In genomic region chr6:131937703-131938631, GRCh38 we compare ENCODE assay signal across 15 cellular contexts. TPM values are rescaled to one million over a fixed set of nuclear protein-coding genes. Genes with fewer than 3 reads are reported as not detected.
DNase-seq lines count a peak whose midpoint lies in the region; ATAC-seq and TF ChIP-seq lines count a peak whose summit lies in the region.
"Had no signal": no experiment of that assay in that cellular context is flagged by ENCODE, and none has a peak within 500 bp of the region (broad histone marks: within the 10 kb centered on the region; RNA-seq: fewer than 3 reads in every experiment).

No MANE protein-coding gene starts in this region.

- peak overlapping the region; percentile 39 for H3K4me3 ChIP-seq in GM23248
- H3K4me3 ChIP-seq in fibroblast of mammary gland (ENCODE audit: control insufficient read depth, low read depth, low read length) = no peak overlapping the region
- H3K4me3 ChIP-seq in gastrocnemius medialis = no peak overlapping the region
- H3K4me3 ChIP-seq in transverse colon = no peak overlapping the region
- H3K4me3 ChIP-seq: upper lobe of left lung had no signal

- peak in 1 of 2 donors; percentile 30 for ATAC-seq in gastrocnemius medialis
- ATAC-seq: HCT116 had no signal

- peaks cover 23% of the 10 kb centered on the region for H3F3A ChIP-seq in GM23248 (ENCODE audit: insufficient read depth)

- TF ChIP-seq CTCF in fibroblast of mammary gland (conservative IDR thresholded peaks at IDR 0.05; ENCODE audit: control insufficient read depth, insufficient read depth, low read depth, low read length) (no peak), gastrocnemius medialis (IDR thresholded peaks at IDR 0.05 in 4 of 5, conservative IDR thresholded peaks at IDR 0.05 in 1 of 5) (no peak), transverse colon (IDR thresholded peaks at IDR 0.05) (no peak)

- H3K9me3 ChIP-seq in GM23248 (ENCODE audit: low read depth) = no peaks in the 10 kb centered on the region
- no peaks in the 10 kb centered on the region for H3K9me3 ChIP-seq in gastrocnemius medialis
- no peaks in the 10 kb centered on the region for H3K9me3 ChIP-seq in transverse colon
- H3K9me3 ChIP-seq: upper lobe of left lung had no signal

- TF ChIP-seq POLR2A in gastrocnemius medialis (IDR thresholded peaks at IDR 0.05) (no peak), transverse colon (IDR thresholded peaks at IDR 0.05) (no peak)

- peak overlapping the region; percentile 72 for H3K4me2 ChIP-seq in GM23248 (ENCODE audit: unreplicated experiment)

- peak overlapping the region; percentile 27 for H3K9ac ChIP-seq in GM23248

- DNase-seq in GM23248 (peak; percentile 77), RPMI7951 (ENCODE audit: low read depth) (peak; percentile 49), fibroblast of mammary gland (ENCODE audit: low read depth) (peak; percentile 95), gastrocnemius medialis (no peak), transverse colon (no peak), islet precursor cell (no peak)
- no peak for DNase-seq in activated effector memory CD4-positive, alpha-beta T cell treated with anti-CD3 and anti-CD28 coated beads, Interleukin-2, amount 50 U/mL, for 16 hours
- no peak for DNase-seq in stimulated activated naive CD4-positive, alpha-beta T cell treated with Interleukin-2 at 50 U/mL for 16 hours (lab: John Stamatoyannopoulos, UW)
- DNase-seq: activated CD4-positive, alpha-beta T cell treated with anti-CD3 and anti-CD28 coated beads, Interleukin-2, amount 10 ng/mL, durations not matched to agents 24 days and 14 days; DND-41; head of caudate nucleus; NCI-H1092; RPMI8226; upper lobe of left lung had no signal

- intact Hi-C loops in gastrocnemius medialis (cut with DNase I; ENCODE audit: low total_unique reads) (no loop called here), transverse colon (cut with DNase I; ENCODE audit: low total_unique reads) (no loop called here)

- 14 to 24% methylated on average over 8 of the region's 8 CpGs for WGBS in GM23248 (ENCODE audit: low coverage in 1 of 2, low lambda C conversion rate in 2 of 2, missing lambda C conversion rate in 2 of 2), 2 experiments
- WGBS in transverse colon (ENCODE audit: low coverage in 1 of 2), 2 donors = 76 to 78% methylated on average over 2 to 8 of the region's 8 CpGs

- H3K27ac ChIP-seq in GM23248 (peak overlapping the region; percentile 64), gastrocnemius medialis (peak overlapping the region; percentile 5 to 45 (median 13)), transverse colon (peak overlapping the region in 1 of 4 donors; percentile 18)
- H3K27ac ChIP-seq: upper lobe of left lung had no signal

- H3K36me3 ChIP-seq in GM23248 (ENCODE audit: low read depth) = no peaks in the 10 kb centered on the region
- no peaks in the 10 kb centered on the region for H3K36me3 ChIP-seq in gastrocnemius medialis
- H3K36me3 ChIP-seq in transverse colon = no peaks in the 10 kb centered on the region
- H3K36me3 ChIP-seq: upper lobe of left lung had no signal

- no peaks in the 10 kb centered on the region for H3K9me2 ChIP-seq in GM23248 (ENCODE audit: insufficient read depth)

- no peaks in the 10 kb centered on the region for H3K79me2 ChIP-seq in GM23248 (ENCODE audit: insufficient read depth)

- H2AFZ ChIP-seq in GM23248 = peak overlapping the region; percentile 45; the same call in 1 of the 2 replicates

- no peaks in the 10 kb centered on the region for H4K20me1 ChIP-seq in GM23248 (ENCODE audit: insufficient read depth)

- no peaks in the 10 kb centered on the region for H3K27me3 ChIP-seq in GM23248 (replicated peaks; ENCODE audit: insufficient read depth)
- H3K27me3 ChIP-seq in gastrocnemius medialis = no peaks in the 10 kb centered on the region
- no peaks in the 10 kb centered on the region for H3K27me3 ChIP-seq in transverse colon
- H3K27me3 ChIP-seq: upper lobe of left lung had no signal

- no peak for TF ChIP-seq EP300 in transverse colon (IDR thresholded peaks at IDR 0.05; ENCODE audit: low read depth)

- H3K4me1 ChIP-seq in GM23248 (ENCODE audit: insufficient read depth) (peaks cover 27% of the 10 kb centered on the region), gastrocnemius medialis (peaks cover 0 to 3% of the 10 kb centered on the region in 2 donors), transverse colon (no peaks in the 10 kb centered on the region)

- in situ Hi-C loops in GM23248 (cut with MboI) = no loop called here
- in situ Hi-C loops in gastrocnemius medialis (cut with MboI; ENCODE audit: low sequenced_read_pairs in 4 of 4) = no loop called here
- in situ Hi-C loops in transverse colon (cut with MboI; ENCODE audit: low pct_ligation_motif_present in 1 of 4, low pct_unique_long_range_greater_than_20kb in 1 of 4, low sequenced_read_pairs in 3 of 4) = loop anchor here in 1 of 4 donors (25.0 kb wide), 1 partner anchor 274 kb away; no protein-coding TSS in a partner anchor

RNA-seq across cellular contexts. Expression of gene CCN2, which starts 13.2 kb away (rescaled TPM):
- 397 and 410 TPM in 2 replicates for total RNA-seq in GM23248 (2014; rRNA removed; shearing (Covaris generic))
- 1,621 and 1,647 TPM in 2 replicates for polyA plus RNA-seq in GM23248 (2016; fragmentation: Nextera tagmentation; extraction: Ambion mirVana)
- total RNA-seq in RPMI7951 (2014; rRNA removed; shearing (Covaris generic)) = 24.4 and 30.0 TPM in 2 replicates
- total RNA-seq in gastrocnemius medialis (10 to 100 TPM in 3 of 4 donors, 1 to 10 TPM in 1; 5.1 to 33.6 (median 17.6) TPM), transverse colon (100 to 1,000 TPM in 1 of 4 donors, 10 to 100 TPM in 3; 37.0 to 146 (median 58.0) TPM)
- total RNA-seq: activated CD4-positive, alpha-beta T cell treated with anti-CD3 and anti-CD28 coated beads, Interleukin-2, amount 10 ng/mL, durations not matched to agents 24 days and 14 days had no signal

Comparison
In these comparisons a context has a peak if more than half of its experiments do, and no peak if none do; other contexts are left out.
1. DNase-seq: peak in GM23248 (single experiment), RPMI7951 (single experiment) and fibroblast of mammary gland (single experiment); none in gastrocnemius medialis (0 of 2), activated effector memory CD4-positive, alpha-beta T cell treated with anti-CD3 and anti-CD28 coated beads, Interleukin-2, amount 50 U/mL, for 16 hours (single experiment), transverse colon (single experiment), stimulated activated naive CD4-positive, alpha-beta T cell treated with Interleukin-2 at 50 U/mL for 16 hours (single experiment) and islet precursor cell (single experiment).